8 cellular contexts compared by ENCODE assay signal in the genomic region with DNA sequence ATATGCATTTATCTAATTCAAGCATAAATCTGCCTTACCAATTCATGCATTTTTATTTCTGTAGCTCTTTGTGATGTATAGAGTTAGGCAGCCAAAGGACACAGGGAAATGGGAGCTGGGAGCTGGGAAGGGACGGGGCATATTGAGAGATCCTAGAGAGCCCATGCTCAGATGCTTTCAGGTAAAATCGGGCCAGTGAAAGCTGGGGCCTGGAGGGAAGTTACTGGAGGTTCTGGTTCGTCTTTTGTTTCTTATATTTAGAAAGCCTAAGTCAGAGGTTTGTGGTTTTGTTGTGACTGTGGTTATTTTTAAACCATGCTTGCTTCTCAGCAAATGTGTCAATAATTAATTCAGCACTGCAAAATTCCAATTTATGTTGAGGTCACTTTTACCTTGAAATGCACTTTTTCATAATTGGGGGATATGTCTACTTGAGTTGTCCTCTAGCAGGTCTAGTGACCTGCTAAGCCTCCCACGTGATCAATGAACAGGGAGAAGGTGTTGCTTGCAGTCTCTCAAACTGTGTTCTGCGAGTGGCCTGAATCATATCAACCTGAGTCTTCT. TPM values are rescaled to one million over a fixed set of nuclear protein-coding genes. Genes with fewer than 3 reads are reported as not detected.
DNase-seq lines count a peak whose midpoint lies in the region; ATAC-seq, FAIRE-seq and TF ChIP-seq lines count a peak whose summit lies in the region.

No MANE protein-coding gene starts in this region.

- H3K27me3 ChIP-seq in heart left ventricle (no peaks in the 10 kb centered on the region), PC-3 (ENCODE audit: low read length) (no peaks in the 10 kb centered on the region), esophagus (ENCODE audit: control insufficient read depth in 1 of 2, insufficient read depth in 2 of 2, low read length in 2 of 2) (no peaks in the 10 kb centered on the region)

- H3F3A ChIP-seq in PC-3 (ENCODE audit: low read length, unreplicated experiment) = peaks cover 6% of the 10 kb centered on the region

- CTCF ChIA-PET in PC-3 (lab: Charles Lee) = no interaction called here
- CTCF ChIA-PET in HEK293T (lab: Yijun Ruan, JAX) = no interaction called here

- H3K4me3 ChIP-seq in heart left ventricle = peak overlapping the region; percentile 1 to 67 (median 52)
- H3K4me3 ChIP-seq in PC-3 (ENCODE audit: low read length) = no peak overlapping the region
- H3K4me3 ChIP-seq in esophagus (ENCODE audit: low read depth in 1 of 2, low read length in 2 of 2) = peak overlapping the region in 1 of 2 donors; percentile 43

- no peaks in the 10 kb centered on the region for H3K9me2 ChIP-seq in PC-3 (replicated peaks; ENCODE audit: low read length)

- POLR2A ChIA-PET in PC-3 (lab: Charles Lee; ENCODE audit: unreplicated experiment) = no interaction called here
- POLR2A ChIA-PET in HEK293T (lab: Yijun Ruan, JAX) = no interaction called here

- FAIRE-seq in frontal cortex (lab: Jason Lieb, UNC) = no peak

- H3K9ac ChIP-seq in PC-3 (ENCODE audit: low read length) = no peak overlapping the region

- H3K27ac ChIP-seq in heart left ventricle (peak overlapping the region; percentile 41 to 93 (median 81)), PC-3 (ENCODE audit: low read length) (no peak overlapping the region), esophagus (ENCODE audit: low read depth in 2 of 2, low read length in 1 of 2) (peak overlapping the region; percentile 68 to 82)

- H4K20me1 ChIP-seq in PC-3 (ENCODE audit: low read length) = no peaks in the 10 kb centered on the region

- no peak for TF ChIP-seq POLR2A in heart left ventricle (IDR thresholded peaks at IDR 0.05)

- no peak for DNase-seq in heart left ventricle
- DNase-seq in Right ventricle myocardium superior = no peak
- no peak for DNase-seq in PC-3
- DNase-seq in renal cortical epithelial cell (ENCODE audit: low read depth) = peak; percentile 70
- DNase-seq in HEK293T (ENCODE audit: extremely low spot score) = no peak
- no peak for DNase-seq in frontal cortex (ENCODE audit: low spot score in 2 of 2)
- DNase-seq in cerebellar cortex (ENCODE audit: low spot score) = no peak

- H3K36me3 ChIP-seq in heart left ventricle (peaks cover 0 to 15% (median 7%) of the 10 kb centered on the region in 9 donors), PC-3 (ENCODE audit: low read depth, low read length) (no peaks in the 10 kb centered on the region), esophagus (ENCODE audit: control insufficient read depth in 2 of 2, insufficient read depth in 2 of 2, low read length in 1 of 2) (no peaks in the 10 kb centered on the region)

- intact Hi-C loops in heart left ventricle (cut with DNase I) = no loop called here
- intact Hi-C loops in Right ventricle myocardium superior (cut with DNase I) = no loop called here
- intact Hi-C loops in PC-3 (cut with micrococcal nuclease) = no loop called here

- ATAC-seq in heart left ventricle (peak in 1 of 4 donors; percentile 6), Right ventricle myocardium superior (ENCODE audit: poor library complexity) (no peak), PC-3 (no peak)

- no TSS peak for BruUV-seq in PC-3 (replicated peaks; lab: Mats Ljungman, UMichigan)

- TF ChIP-seq CTCF in heart left ventricle (IDR thresholded peaks at IDR 0.05) (no peak), PC-3 (conservative IDR thresholded peaks at IDR 0.05; ENCODE audit: low read depth, low read length) (no peak)

- H3K79me2 ChIP-seq in PC-3 (ENCODE audit: low read length) = 0 out of 2 replicates have a peak, but pooled peaks cover 12% of the 10 kb centered on the region

- H3K4me1 ChIP-seq in heart left ventricle = peaks cover 0 to 97% (median 53%) of the 10 kb centered on the region in 12 donors
- peaks cover 38% of the 10 kb centered on the region for H3K4me1 ChIP-seq in PC-3 (ENCODE audit: insufficient read depth, low read length)
- peaks cover 0 to 8% of the 10 kb centered on the region in 2 donors for H3K4me1 ChIP-seq in esophagus (ENCODE audit: control insufficient read depth in 2 of 2, insufficient read depth in 2 of 2, low read length in 1 of 2)

- H2AFZ ChIP-seq in PC-3 (ENCODE audit: low read length) = peak overlapping the region; percentile 43; the same call in 1 of the 2 replicates

- H3K9me3 ChIP-seq in heart left ventricle = no peaks in the 10 kb centered on the region
- no peaks in the 10 kb centered on the region for H3K9me3 ChIP-seq in PC-3 (ENCODE audit: low read length)
- H3K9me3 ChIP-seq in esophagus (ENCODE audit: control insufficient read depth in 2 of 2, insufficient read depth in 1 of 2, low read depth in 1 of 2, low read length in 1 of 2) = no peaks in the 10 kb centered on the region

- 16 to 29% (median 19%) methylated on average over 5 of the region's 5 CpGs for WGBS in heart left ventricle, 4 donors
- 11 to 18% methylated on average over 5 of the region's 5 CpGs for WGBS in esophagus, 2 donors

- no peak overlapping the region for H3K4me2 ChIP-seq in PC-3 (ENCODE audit: low read length)

TF ChIP-seq in HEK293T, 16 proteins besides CTCF, POLR2A, EP300 and RAD21:
- TF ChIP-seq FOXA1 (IDR thresholded peaks at IDR 0.05) = no peak
- TF ChIP-seq CTBP1 (IDR thresholded peaks at IDR 0.05; ENCODE audit: borderline replicate concordance) = no peak
- no peak for TF ChIP-seq ARNT (IDR thresholded peaks at IDR 0.05)
- no peak for TF ChIP-seq SP1 (IDR thresholded peaks at IDR 0.05)
- TF ChIP-seq, protein P1, sequence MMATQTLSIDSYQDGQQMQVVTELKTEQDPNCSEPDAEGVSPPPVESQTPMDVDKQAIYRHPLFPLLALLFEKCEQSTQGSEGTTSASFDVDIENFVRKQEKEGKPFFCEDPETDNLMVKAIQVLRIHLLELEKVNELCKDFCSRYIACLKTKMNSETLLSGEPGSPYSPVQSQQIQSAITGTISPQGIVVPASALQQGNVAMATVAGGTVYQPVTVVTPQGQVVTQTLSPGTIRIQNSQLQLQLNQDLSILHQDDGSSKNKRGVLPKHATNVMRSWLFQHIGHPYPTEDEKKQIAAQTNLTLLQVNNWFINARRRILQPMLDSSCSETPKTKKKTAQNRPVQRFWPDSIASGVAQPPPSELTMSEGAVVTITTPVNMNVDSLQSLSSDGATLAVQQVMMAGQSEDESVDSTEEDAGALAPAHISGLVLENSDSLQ (IDR thresholded peaks at IDR 0.05) = no peak
TF ChIP-seq in HEK293T: peak in this region for 0.

RNA-seq across cellular contexts. Expression of a gene that starts 5.0 kb away (rescaled TPM):
- 100 to 1,000 TPM in 1 of 9 donors, 10 to 100 TPM in 4, 1 to 10 TPM in 4; 4.4 to 107 (median 12.1) TPM for total RNA-seq in heart left ventricle
- 1 to 10 TPM; 4.6 to 5.0 TPM for polyA plus RNA-seq in heart left ventricle
- 5.9 TPM for total RNA-seq in Right ventricle myocardium superior
- total RNA-seq in PC-3 (2014; rRNA removed) = 5.0 and 7.1 TPM in 2 replicates
- polyA plus RNA-seq in esophagus = 1 to 10 TPM; 1.4 to 2.6 TPM
- total RNA-seq in renal cortical epithelial cell = 12.8 and 61.6 TPM in 2 replicates
- total RNA-seq in frontal cortex = 6.5 TPM

RNA-seq across cellular contexts. Expression of a gene that starts 31.0 kb away (rescaled TPM):
- total RNA-seq in heart left ventricle (10 to 100 TPM in 3 of 9 donors, 1 to 10 TPM in 6; 2.3 to 30.2 (median 5.3) TPM), Right ventricle myocardium superior (4.3 TPM), PC-3 (2014; rRNA removed) (6.9 and 8.6 TPM in 2 replicates), renal cortical epithelial cell (7.2 and 20.7 TPM in 2 replicates), frontal cortex (3.3 TPM)
- polyA plus RNA-seq in heart left ventricle (1 to 10 TPM; 2.1 to 2.8 TPM), esophagus (1 to 10 TPM in 1 of 2 donors, under 1 TPM in 1; 0.94 to 1.1 TPM)

RNA-seq across cellular contexts. Expression of a gene that starts 45.1 kb away (rescaled TPM):
- total RNA-seq in heart left ventricle (under 1 TPM in 2 of 9 donors, not detected in 7; 0.24 to 0.25 TPM), Right ventricle myocardium superior (not detected), PC-3 (2014; rRNA removed) (not detected in 2 replicates), renal cortical epithelial cell (not detected in 2 replicates), frontal cortex (0.41 TPM)
- polyA plus RNA-seq in heart left ventricle (not detected), esophagus (not detected)

RNA-seq across cellular contexts. Expression of a gene that starts 59.6 kb away (rescaled TPM):
- total RNA-seq in heart left ventricle (10 to 100 TPM; 13.8 to 58.2 (median 25.6) TPM), Right ventricle myocardium superior (28.1 TPM), PC-3 (2014; rRNA removed) (14.1 and 19.6 TPM in 2 replicates), renal cortical epithelial cell (10.2 and 23.3 TPM in 2 replicates), frontal cortex (5.7 TPM)
- polyA plus RNA-seq in heart left ventricle (10 to 100 TPM in 1 of 2 donors, 1 to 10 TPM in 1; 5.5 to 23.4 TPM), esophagus (1 to 10 TPM; 2.3 to 2.7 TPM)
